Comparison of ENCODE assay signal across 8 cellular contexts in the genomic region with DNA sequence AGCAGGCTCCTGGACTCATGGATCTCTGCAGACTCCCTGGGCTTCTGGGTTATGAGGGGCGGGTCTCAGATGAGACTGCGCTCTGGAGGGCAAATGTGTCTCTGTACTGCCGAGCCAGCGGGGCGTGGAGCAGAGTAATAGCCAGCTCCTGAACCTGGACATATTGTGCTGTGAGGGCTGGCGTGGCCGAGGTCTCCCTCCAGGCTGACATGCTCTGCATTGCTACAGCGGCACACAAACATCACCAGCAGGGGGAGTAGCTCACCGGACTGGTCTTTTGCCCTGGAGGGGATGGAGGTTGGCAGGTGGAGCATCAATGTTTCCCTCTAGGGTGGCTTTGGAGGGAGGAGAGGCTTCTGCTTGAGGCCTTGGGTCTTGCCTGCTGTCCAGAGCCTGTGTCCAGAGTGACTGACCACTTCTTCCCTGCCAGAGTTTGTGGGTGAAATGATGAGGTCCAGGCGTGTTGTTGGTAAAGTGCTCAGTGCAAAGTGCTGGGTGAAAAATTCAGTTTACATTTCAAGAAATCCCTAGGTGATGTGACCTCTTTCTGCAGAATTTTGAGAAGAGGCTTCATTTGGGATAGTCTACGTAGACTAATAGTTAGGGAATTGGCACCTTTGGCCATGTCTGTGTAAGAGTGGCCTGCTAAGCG.
DNase-seq lines count a peak whose midpoint lies in the region; ATAC-seq and FAIRE-seq lines count a peak whose summit lies in the region.

No MANE protein-coding gene starts in this region.

- H3K4me3 Mint-ChIP-seq in activated naive CD4-positive, alpha-beta T cell treated with anti-CD3 and anti-CD28 coated beads, Interleukin-2, amount 50 U/mL, for 24 hours, result no peak overlapping the region

- ATAC-seq in GM21360 (IDR thresholded peaks at IDR 0.05; ENCODE audit: unreplicated experiment), result no peak

- H3K4me1 Mint-ChIP-seq in activated naive CD4-positive, alpha-beta T cell treated with anti-CD3 and anti-CD28 coated beads, Interleukin-2, amount 50 U/mL, for 24 hours, result peaks cover 3% of the 10 kb centered on the region

- H3K27me3 Mint-ChIP-seq in activated naive CD4-positive, alpha-beta T cell treated with anti-CD3 and anti-CD28 coated beads, Interleukin-2, amount 50 U/mL, for 24 hours, result peaks cover 1% of the 10 kb centered on the region

- DNase-seq in ELF-1 (ENCODE audit: low read depth, low spot score) (peak; percentile 91), HTR-8/SVneo (ENCODE audit: insufficient read length, low spot score) (peak; percentile 27), SKM-1 (lab: John Stamatoyannopoulos, UW; ENCODE audit: unreplicated experiment) (peak; percentile 5), iPS-NIHi11 (ENCODE audit: low spot score) (peak; percentile 78), NCI-H187 (lab: John Stamatoyannopoulos, UW) (no peak)
- peak; percentile 47 to 59 for DNase-seq in stimulated activated CD4-positive, alpha-beta T cell treated with anti-CD3 and anti-CD28 coated beads, Interleukin-4, amount 100 ng/mL, for 4 hours

- no peak for FAIRE-seq in HTR-8/SVneo (lab: Jason Lieb, UNC)

- H3K9me3 Mint-ChIP-seq in activated naive CD4-positive, alpha-beta T cell treated with anti-CD3 and anti-CD28 coated beads, Interleukin-2, amount 50 U/mL, for 24 hours, result no peaks in the 10 kb centered on the region

- H3K27ac Mint-ChIP-seq in activated naive CD4-positive, alpha-beta T cell treated with anti-CD3 and anti-CD28 coated beads, Interleukin-2, amount 50 U/mL, for 24 hours, result peak overlapping the region; percentile 26

- H3K36me3 Mint-ChIP-seq in activated naive CD4-positive, alpha-beta T cell treated with anti-CD3 and anti-CD28 coated beads, Interleukin-2, amount 50 U/mL, for 24 hours, result no peaks in the 10 kb centered on the region

Comparison
In these comparisons a context has a peak if more than half of its experiments do, and no peak if none do; other contexts are left out.
1. DNase-seq: peak in ELF-1 (single experiment), HTR-8/SVneo (single experiment), SKM-1 (single experiment), iPS-NIHi11 (single experiment) and stimulated activated CD4-positive, alpha-beta T cell treated with anti-CD3 and anti-CD28 coated beads, Interleukin-4, amount 100 ng/mL, for 4 hours (2 of 2); none in NCI-H187 (0 of 2).